In genomic region chr22:41940853-41941765, GRCh38 we compare ENCODE assay signal across 8 cellular contexts. TPM values are rescaled to one million over a fixed set of nuclear protein-coding genes. Genes with fewer than 3 reads are reported as not detected.
DNase-seq lines count a peak whose midpoint lies in the region; ATAC-seq and TF ChIP-seq lines count a peak whose summit lies in the region.

No MANE protein-coding gene starts in this region.

- intact Hi-C loops in left ventricle myocardium superior (cut with micrococcal nuclease) (loop anchor here (5.0 kb wide), 1 partner anchor 249 kb away; no protein-coding TSS in a partner anchor), vagina (cut with DNase I) (loop anchor here (2.0 to 10.0 kb wide), 3 partner anchors 116 to 246 kb away; no protein-coding TSS in a partner anchor)

- H3K27ac ChIP-seq in C4-2B (peak overlapping the region; percentile 56), vagina (peak overlapping the region; percentile 49)

- no peak for TF ChIP-seq POLR2A in vagina (IDR thresholded peaks at IDR 0.05)

- peak; percentile 92 for TF ChIP-seq CTCF in C4-2B (conservative IDR thresholded peaks at IDR 0.05)
- TF ChIP-seq CTCF in vagina (IDR thresholded peaks at IDR 0.05): peak; percentile 70 to 98 (median 89)

- H3K4me3 ChIP-seq in MG63: no peak overlapping the region
- H3K4me3 ChIP-seq in vagina: no peak overlapping the region

- DNase-seq in MG63 (peak; percentile 70), T-helper 1 cell (peak; percentile 68 to 85 (median 78)), amniotic stem cell (lab: John Stamatoyannopoulos, UW) (peak; percentile 57), left ventricle myocardium superior (peak; percentile 90), retina (peak; percentile 89), vagina (ENCODE audit: extremely low spot score in 2 of 2) (no peak)

- H3K36me3 ChIP-seq in MG63: peaks cover 75% of the 10 kb centered on the region
- no peaks in the 10 kb centered on the region for H3K36me3 ChIP-seq in vagina

- H3K27me3 ChIP-seq in MG63 (no peaks in the 10 kb centered on the region), vagina (no peaks in the 10 kb centered on the region)

- H3K4me1 ChIP-seq in vagina: peaks cover 16% of the 10 kb centered on the region

- ATAC-seq in GM21381 (IDR thresholded peaks at IDR 0.05; ENCODE audit: unreplicated experiment) (peak; percentile 37), left ventricle myocardium superior (peak; percentile 81)

- H3K9me3 ChIP-seq in MG63: no peaks in the 10 kb centered on the region
- H3K9me3 ChIP-seq in vagina: no peaks in the 10 kb centered on the region

RNA-seq across cellular contexts. Expression of gene CENPM, which starts 5.8 kb away (rescaled TPM):
- total RNA-seq in MG63 (2014; rRNA removed; shearing (Covaris generic); ENCODE audit: low replicate concordance): 23.6 and 60.6 TPM in 2 replicates
- 0.52 TPM for total RNA-seq in left ventricle myocardium superior
- not detected for total RNA-seq in vagina

RNA-seq across cellular contexts. Expression of gene TNFRSF13C, which starts 14.5 kb away (rescaled TPM):
- not detected in 2 replicates for total RNA-seq in MG63 (2014; rRNA removed; shearing (Covaris generic); ENCODE audit: low replicate concordance)
- total RNA-seq in left ventricle myocardium superior (1.6 TPM), vagina (not detected)

RNA-seq across cellular contexts. Expression of gene SHISA8, which starts 26.2 kb away (rescaled TPM):
- total RNA-seq in MG63 (2014; rRNA removed; shearing (Covaris generic); ENCODE audit: low replicate concordance): not detected in 2 replicates
- total RNA-seq in left ventricle myocardium superior: 10.2 TPM
- total RNA-seq in vagina: not detected

RNA-seq across cellular contexts. Expression of gene SEPTIN3, which starts 28.1 kb away (rescaled TPM):
- 0.43 and 3.5 TPM in 2 replicates for total RNA-seq in MG63 (2014; rRNA removed; shearing (Covaris generic); ENCODE audit: low replicate concordance)
- total RNA-seq in left ventricle myocardium superior (0.22 TPM), vagina (1.5 TPM)

Comparison
In these comparisons a context has a peak if more than half of its experiments do, and no peak if none do; other contexts are left out.
1. DNase-seq: peak in MG63 (single experiment), T-helper 1 cell (5 of 5), amniotic stem cell (single experiment), left ventricle myocardium superior (single experiment) and retina (single experiment); none in vagina (0 of 2).